13 cellular contexts compared by ENCODE assay signal in the genomic region with DNA sequence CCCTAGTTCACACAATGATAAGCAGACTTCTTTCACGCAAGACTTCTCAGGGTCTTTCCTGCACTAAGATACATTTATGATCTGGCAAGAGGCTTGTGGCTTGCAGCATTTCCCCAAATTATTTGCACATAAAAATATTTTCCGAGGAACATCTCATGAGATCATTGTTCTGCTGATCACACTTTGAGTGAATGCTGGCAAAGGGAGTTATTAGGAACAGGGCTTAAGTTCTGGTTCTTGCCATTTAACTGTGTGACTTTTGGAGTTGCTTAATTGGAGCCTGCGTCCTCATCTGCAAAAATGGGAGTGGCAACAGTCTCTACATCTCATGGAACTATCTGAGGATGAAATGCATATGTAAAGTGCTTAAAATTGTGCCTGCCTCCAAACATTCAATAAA. TPM values are rescaled to one million over a fixed set of nuclear protein-coding genes. Genes with fewer than 3 reads are reported as not detected.
A peak's percentile ranks its signal among the peaks of the same experiment; 100 is the strongest.
DNase-seq lines count a peak whose midpoint lies in the region; ATAC-seq and TF ChIP-seq lines count a peak whose summit lies in the region.
"Had no signal": no experiment of that assay in that cellular context is flagged by ENCODE, and none has a peak within 500 bp of the region (broad histone marks: within the 10 kb centered on the region; RNA-seq: fewer than 3 reads in every experiment).

No MANE protein-coding gene starts in this region.

- H3K4me2 ChIP-seq in OCI-LY7 (ENCODE audit: low read length) (peak overlapping the region; percentile 95), skeletal muscle satellite cell (ENCODE audit: low read length) (peak overlapping the region; percentile 79)

- TF ChIP-seq CTCF in OCI-LY7 (conservative IDR thresholded peaks at IDR 0.05; ENCODE audit: low read length), result no peak

- H3K79me2 ChIP-seq in ACC112 (ENCODE audit: control insufficient read depth, insufficient read depth, low read length, unreplicated experiment) (peaks cover 67% of the 10 kb centered on the region), OCI-LY7 (ENCODE audit: insufficient read depth, low read depth, low read length) (peaks cover 11% of the 10 kb centered on the region; the same call in 1 of the 2 replicates)

- intact Hi-C loops in OCI-LY7 (cut with micrococcal nuclease; ENCODE audit: unreplicated experiment), result loop anchor here (2.0 to 10.0 kb wide), 3 partner anchors 22 to 970 kb away; a partner anchor contains a TSS

- no TSS peak for BruUV-seq in OCI-LY7 (replicated peaks; lab: Mats Ljungman, UMichigan)

- CTCF ChIA-PET in OCI-LY7 (lab: Charles Lee; ENCODE audit: unreplicated experiment), result interaction anchor here (1.2 to 1.7 kb wide), 2 partner anchors 14 to 22 kb away, joined by 3 to 6 read pairs; no protein-coding TSS in a partner anchor

- no peak for DNase-seq in OCI-LY7 (ENCODE audit: low spot score)
- DNase-seq in epithelial cell of prostate (ENCODE audit: low read depth, low spot score), result no peak
- no peak for DNase-seq in stimulated activated CD4-positive, alpha-beta T cell treated with anti-CD3 and anti-CD28 coated beads, Interleukin-12 subunit alpha, Interleukin-12 subunit beta, amount 100 ng/mL, for 4 hours
- DNase-seq in stimulated activated CD4-positive, alpha-beta T cell treated with anti-CD3 and anti-CD28 coated beads, Interleukin-4, amount 100 ng/mL, for 24 hours, result no peak
- DNase-seq: left colon, natural killer cell, NCI-H1436 treated with DMSO at 0.1 percent for 48 hours, NCI-H524 treated with DMSO at 0.1 percent for 48 hours, right cardiac atrium had no signal

- H4K20me1 ChIP-seq in OCI-LY7 (ENCODE audit: insufficient read depth, low read length), result no peaks in the 10 kb centered on the region

- no peaks in the 10 kb centered on the region for H3K9me2 ChIP-seq in OCI-LY7 (ENCODE audit: insufficient read depth, low read length)

- no peak for ATAC-seq in HG02870 (IDR thresholded peaks at IDR 0.05; ENCODE audit: unreplicated experiment)
- no peak for ATAC-seq in GM18907 (IDR thresholded peaks at IDR 0.05; ENCODE audit: unreplicated experiment)

- POLR2A ChIA-PET in OCI-LY7 (lab: Charles Lee), result interaction anchor here (1.0 to 11.8 kb wide), 8 partner anchors 9 to 198 kb away, joined by 3 to 123 read pairs (median 30); a partner anchor contains a TSS

- no peak overlapping the region for H3K4me3 ChIP-seq in ACC112 (ENCODE audit: low read depth, low read length)
- H3K4me3 ChIP-seq in OCI-LY7 (ENCODE audit: low read depth, low read length, poor library complexity, severe bottlenecking), result peak overlapping the region; percentile 67
- H3K4me3 ChIP-seq in skeletal muscle satellite cell (ENCODE audit: low read length), result no peak overlapping the region

- H3K36me3 ChIP-seq in ACC112 (ENCODE audit: insufficient read depth, low read length) (0 out of 2 replicates have a peak, but pooled peaks cover 2% of the 10 kb centered on the region), OCI-LY7 (ENCODE audit: insufficient read depth, low read length) (no peaks in the 10 kb centered on the region), skeletal muscle satellite cell (ENCODE audit: insufficient read depth, low read length) (peaks cover 11% of the 10 kb centered on the region)

- H3K9ac ChIP-seq in skeletal muscle satellite cell (ENCODE audit: low read depth, low read length), result peak overlapping the region; percentile 73

- no peaks in the 10 kb centered on the region for H3K9me3 ChIP-seq in OCI-LY7 (ENCODE audit: low read length)
- H3K9me3 ChIP-seq in skeletal muscle satellite cell (replicated peaks; ENCODE audit: low read length), result no peaks in the 10 kb centered on the region

- H3K4me1 ChIP-seq in ACC112 (ENCODE audit: control insufficient read depth, insufficient read depth, low read length, unreplicated experiment), result peaks cover 55% of the 10 kb centered on the region
- peaks cover 66% of the 10 kb centered on the region for H3K4me1 ChIP-seq in OCI-LY7 (ENCODE audit: insufficient read depth, low read length, poor library complexity, severe bottlenecking)
- H3K4me1 ChIP-seq in skeletal muscle satellite cell (ENCODE audit: control insufficient read depth, insufficient read depth, low read length), result peaks cover 65% of the 10 kb centered on the region

- H2AFZ ChIP-seq in ACC112 (ENCODE audit: low read length, unreplicated experiment), result no peak overlapping the region
- H2AFZ ChIP-seq in OCI-LY7 (ENCODE audit: low read length), result peak overlapping the region; percentile 6; the same call in 1 of the 2 replicates

- H3K27ac ChIP-seq in ACC112 (ENCODE audit: low read depth, low read length), result peak overlapping the region; percentile 93
- H3K27ac ChIP-seq in OCI-LY7 (ENCODE audit: low read depth, low read length, poor library complexity, severe bottlenecking), result peak overlapping the region; percentile 96
- peak overlapping the region; percentile 88 for H3K27ac ChIP-seq in epithelial cell of prostate

- H3K27me3 ChIP-seq in ACC112 (ENCODE audit: insufficient read depth, low read length) (no peaks in the 10 kb centered on the region), skeletal muscle satellite cell (ENCODE audit: control insufficient read depth, insufficient read depth, low read length) (no peaks in the 10 kb centered on the region)

RNA-seq across cellular contexts. Expression of a gene that starts 50.2 kb away (rescaled TPM):
- 46.8 and 60.7 TPM in 2 replicates for total RNA-seq in OCI-LY7 (2014; rRNA removed; shearing (Covaris generic))
- total RNA-seq in OCI-LY7 (2022), result 48.6 and 54.9 TPM in 2 replicates
- 22.9 and 30.2 TPM in 2 replicates for total RNA-seq in skeletal muscle satellite cell (2012; rRNA removed)
